26 cellular contexts compared by ENCODE assay signal in the genomic region with DNA sequence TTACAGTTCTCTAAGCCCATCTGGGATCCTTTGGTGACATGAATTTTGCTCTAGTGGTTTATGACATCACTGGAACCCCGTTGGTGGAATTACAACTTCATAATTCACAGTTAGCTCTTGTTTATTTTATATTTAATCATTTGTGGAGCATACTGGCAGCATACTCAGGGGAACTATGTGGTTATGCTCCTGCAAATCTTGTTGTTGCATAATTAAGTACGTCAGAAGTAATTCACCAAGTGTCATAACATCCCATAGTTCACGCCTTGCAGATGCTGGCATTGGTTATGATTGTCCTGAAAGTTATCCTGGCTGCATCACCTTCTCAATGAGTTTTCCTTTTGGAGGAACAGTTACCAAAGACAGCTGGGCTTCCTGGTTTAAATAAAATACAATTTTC. TPM values are rescaled to one million over a fixed set of nuclear protein-coding genes. Genes with fewer than 3 reads are reported as not detected.
DNase-seq lines count a peak whose midpoint lies in the region; TF ChIP-seq lines count a peak whose summit lies in the region.
"Had no signal": no experiment of that assay in that cellular context is flagged by ENCODE, and none has a peak within 500 bp of the region (broad histone marks: within the 10 kb centered on the region; RNA-seq: fewer than 3 reads in every experiment).

No MANE protein-coding gene starts in this region.

- H3K4me1 Mint-ChIP-seq in neural progenitor cell: peaks cover 6% of the 10 kb centered on the region
- H3K4me1 Mint-ChIP-seq: activated CD4-positive, alpha-beta T cell treated with anti-CD3 and anti-CD28 coated beads, Interleukin-2, amount 10 ng/mL, durations not matched to agents 7 days and 5 days; stimulated activated naive CD8-positive, alpha-beta T cell treated with anti-CD3 and anti-CD28 coated beads, Interleukin-15, amount 100 ng/mL, for 72 hours had no signal

- no peak overlapping the region for H3K4me3 Mint-ChIP-seq in neural progenitor cell
- H3K4me3 Mint-ChIP-seq: activated CD4-positive, alpha-beta T cell treated with anti-CD3 and anti-CD28 coated beads, Interleukin-2, amount 10 ng/mL, durations not matched to agents 7 days and 5 days; natural killer cell treated with Interleukin-12 subunit alpha and Interleukin-12 subunit beta and Interleukin-15 and Interleukin-18, amount 100 ng/mL, for 72 hours; stimulated activated naive CD8-positive, alpha-beta T cell treated with anti-CD3 and anti-CD28 coated beads, Interleukin-15, amount 100 ng/mL, for 72 hours; type B pancreatic cell had no signal

- H3F3A ChIP-seq in smooth muscle cell (ENCODE audit: low read depth) (no peaks in the 10 kb centered on the region), neural progenitor cell (ENCODE audit: low read depth) (no peaks in the 10 kb centered on the region)

- H2AFZ ChIP-seq in smooth muscle cell (ENCODE audit: low read depth) (no peak overlapping the region), neural progenitor cell (replicated peaks) (no peak overlapping the region)

- H3K36me3 Mint-ChIP-seq in neural progenitor cell: no peaks in the 10 kb centered on the region
- H3K36me3 Mint-ChIP-seq: activated naive CD4-positive, alpha-beta T cell treated with anti-CD3 and anti-CD28 coated beads, Interleukin-2, amount 50 U/mL, for 72 hours; natural killer cell treated with Interleukin-12 subunit alpha and Interleukin-12 subunit beta and Interleukin-15 and Interleukin-18, amount 100 ng/mL, for 72 hours had no signal

- no peak overlapping the region for H3K9ac ChIP-seq in smooth muscle cell (ENCODE audit: low read depth)
- no peak overlapping the region for H3K9ac ChIP-seq in neural progenitor cell
- H3K9ac ChIP-seq: BLaER1 treated with 17β-estradiol and CSF1 and Interleukin-3, amounts not matched to agents 10 nM and 100 nM had no signal

- no peak overlapping the region for H3K4me3 ChIP-seq in astrocyte of the cerebellum (ENCODE audit: low read depth, low read length)
- H3K4me3 ChIP-seq in foreskin fibroblast (ENCODE audit: low read depth in 1 of 2, low read length in 2 of 2): no peak overlapping the region
- H3K4me3 ChIP-seq in smooth muscle cell: no peak overlapping the region
- H3K4me3 ChIP-seq in neural progenitor cell: no peak overlapping the region
- H3K4me3 ChIP-seq: BLaER1 treated with 17β-estradiol and CSF1 and Interleukin-3, amounts not matched to agents 10 nM and 100 nM; dorsolateral prefrontal cortex had no signal

- H3K4me1 ChIP-seq in smooth muscle cell (ENCODE audit: low read depth): no peaks in the 10 kb centered on the region
- no peaks in the 10 kb centered on the region for H3K4me1 ChIP-seq in neural progenitor cell
- H3K4me1 ChIP-seq: BLaER1 treated with 17β-estradiol and CSF1 and Interleukin-3, amounts not matched to agents 10 nM and 100 nM had no signal

- H3K27ac Mint-ChIP-seq in neural progenitor cell: no peak overlapping the region
- H3K27ac Mint-ChIP-seq: activated CD4-positive, alpha-beta T cell treated with anti-CD3 and anti-CD28 coated beads, Interleukin-2, amount 10 ng/mL, durations not matched to agents 7 days and 5 days; activated naive CD4-positive, alpha-beta T cell treated with anti-CD3 and anti-CD28 coated beads, Interleukin-2, amount 50 U/mL, for 72 hours; natural killer cell treated with Interleukin-12 subunit alpha and Interleukin-12 subunit beta and Interleukin-15 and Interleukin-18, amount 100 ng/mL, for 72 hours; progenitor cell of endocrine pancreas; stimulated activated naive CD8-positive, alpha-beta T cell treated with anti-CD3 and anti-CD28 coated beads, Interleukin-15, amount 100 ng/mL, for 72 hours; type B pancreatic cell had no signal

- DNase-seq in GM04503 (ENCODE audit: low read depth) (peak; percentile 73), astrocyte of the cerebellum (ENCODE audit: low read depth) (peak; percentile 76), foreskin fibroblast (peak; percentile 57 to 62), smooth muscle cell (lab: John Stamatoyannopoulos, UW; ENCODE audit: unreplicated experiment) (no peak), neural progenitor cell (ENCODE audit: low spot score) (no peak), SHP77 treated with DMSO at 0.1 percent for 48 hours (lab: John Stamatoyannopoulos, UW) (no peak), SKM-1 (lab: John Stamatoyannopoulos, UW; ENCODE audit: unreplicated experiment) (no peak), DMS79 treated with DMSO at 0.1 percent for 48 hours (lab: John Stamatoyannopoulos, UW) (no peak)
- DNase-seq: activated CD4-positive, alpha-beta T cell treated with anti-CD3 and anti-CD28 coated beads, Interleukin-2, amount 10 ng/mL, durations not matched to agents 7 days and 5 days; Calu3; dorsolateral prefrontal cortex; glutamatergic neuron; midbrain; MM.1S; NCI-H2171 treated with DMSO at 0.1 percent for 48 hours; NCI-H69; OCI-M1; SIG-M5; stimulated activated CD4-positive, alpha-beta T cell treated with anti-CD3 and anti-CD28 coated beads, Interleukin-4, amount 100 ng/mL, for 4 hours; stimulated activated naive CD8-positive, alpha-beta T cell treated with anti-CD3 and anti-CD28 coated beads, Interleukin-15, amount 100 ng/mL, for 72 hours had no signal

- no peaks in the 10 kb centered on the region for H3K9me3 Mint-ChIP-seq in neural progenitor cell
- H3K9me3 Mint-ChIP-seq: activated CD4-positive, alpha-beta T cell treated with anti-CD3 and anti-CD28 coated beads, Interleukin-2, amount 10 ng/mL, durations not matched to agents 7 days and 5 days; activated naive CD4-positive, alpha-beta T cell treated with anti-CD3 and anti-CD28 coated beads, Interleukin-2, amount 50 U/mL, for 72 hours; natural killer cell treated with Interleukin-12 subunit alpha and Interleukin-12 subunit beta and Interleukin-15 and Interleukin-18, amount 100 ng/mL, for 72 hours; stimulated activated naive CD8-positive, alpha-beta T cell treated with anti-CD3 and anti-CD28 coated beads, Interleukin-15, amount 100 ng/mL, for 72 hours; type B pancreatic cell had no signal

- 56% methylated on average over 3 of the region's 3 CpGs for WGBS in smooth muscle cell (ENCODE audit: low lambda C conversion rate)

- H4K20me1 ChIP-seq in smooth muscle cell (ENCODE audit: low read depth) (peaks cover 18% of the 10 kb centered on the region), neural progenitor cell (ENCODE audit: low read depth) (no peaks in the 10 kb centered on the region)
- H4K20me1 ChIP-seq: BLaER1 treated with 17β-estradiol and CSF1 and Interleukin-3, amounts not matched to agents 10 nM and 100 nM had no signal

- TF ChIP-seq CTCF in astrocyte of the cerebellum (IDR thresholded peaks at IDR 0.05; ENCODE audit: low read depth, low read length, missing control alignments) (no peak), foreskin fibroblast (IDR thresholded peaks at IDR 0.05; ENCODE audit: low read depth, low read length) (no peak), smooth muscle cell (IDR thresholded peaks at IDR 0.05; ENCODE audit: borderline replicate concordance, insufficient read depth, poor library complexity, severe bottlenecking) (no peak), neural progenitor cell (IDR thresholded peaks at IDR 0.05) (no peak)

- in situ Hi-C loops in astrocyte of the cerebellum (cut with HindIII; ENCODE audit: low sequenced_read_pairs): loop anchor here (5.0 kb wide), 1 partner anchor 47 kb away; no protein-coding TSS in a partner anchor

- no peaks in the 10 kb centered on the region for H3K27me3 ChIP-seq in smooth muscle cell (ENCODE audit: low read depth)
- peaks cover 31% of the 10 kb centered on the region for H3K27me3 ChIP-seq in neural progenitor cell
- H3K27me3 ChIP-seq: BLaER1 treated with 17β-estradiol and CSF1 and Interleukin-3, amounts not matched to agents 10 nM and 100 nM had no signal

- H3K79me2 ChIP-seq in smooth muscle cell (ENCODE audit: low read depth) (peaks cover 86% of the 10 kb centered on the region), neural progenitor cell (ENCODE audit: low read depth) (no peaks in the 10 kb centered on the region)

- H3K36me3 ChIP-seq in smooth muscle cell (ENCODE audit: low read depth) (no peaks in the 10 kb centered on the region), neural progenitor cell (no peaks in the 10 kb centered on the region)
- H3K36me3 ChIP-seq: BLaER1 treated with 17β-estradiol and CSF1 and Interleukin-3, amounts not matched to agents 10 nM and 100 nM had no signal

- no peaks in the 10 kb centered on the region for H3K9me3 ChIP-seq in smooth muscle cell (replicated peaks; ENCODE audit: low read depth)
- no peaks in the 10 kb centered on the region for H3K9me3 ChIP-seq in neural progenitor cell (ENCODE audit: low read depth)
- H3K9me3 ChIP-seq: BLaER1 treated with 17β-estradiol and CSF1 and Interleukin-3, amounts not matched to agents 10 nM and 100 nM had no signal

- H3K4me2 ChIP-seq in smooth muscle cell (no peak overlapping the region), neural progenitor cell (no peak overlapping the region)
- H3K4me2 ChIP-seq: BLaER1 treated with 17β-estradiol and CSF1 and Interleukin-3, amounts not matched to agents 10 nM and 100 nM had no signal

- peak overlapping the region; percentile 29 for H3K27ac ChIP-seq in smooth muscle cell (ENCODE audit: low read depth)
- H3K27ac ChIP-seq in neural progenitor cell: no peak overlapping the region
- H3K27ac ChIP-seq: BLaER1 treated with 17β-estradiol and CSF1 and Interleukin-3, amounts not matched to agents 10 nM and 100 nM; dorsolateral prefrontal cortex had no signal

- H3K27me3 Mint-ChIP-seq in neural progenitor cell (ENCODE audit: insufficient read depth, low read depth): peaks cover 2% of the 10 kb centered on the region

RNA-seq across cellular contexts. Expression of gene PRRX1, which starts 16.5 kb away (rescaled TPM):
- total RNA-seq in smooth muscle cell (59.6 and 85.0 TPM in 2 replicates), neural progenitor cell (ENCODE audit: low replicate concordance) (0.09 and 0.19 TPM in 2 replicates)
- 24.9 and 31.9 TPM in 2 replicates for polyA plus RNA-seq in smooth muscle cell
- total RNA-seq: activated CD4-positive, alpha-beta T cell treated with anti-CD3 and anti-CD28 coated beads, Interleukin-2, amount 10 ng/mL, durations not matched to agents 7 days and 5 days; activated naive CD4-positive, alpha-beta T cell treated with anti-CD3 and anti-CD28 coated beads, Interleukin-2, amount 50 U/mL, for 72 hours; natural killer cell treated with Interleukin-12 subunit alpha and Interleukin-12 subunit beta and Interleukin-15 and Interleukin-18, amount 100 ng/mL, for 72 hours; T-helper 1 cell treated with Interleukin-12 subunit alpha and Interleukin-12 subunit beta and Interleukin-4 antibody, amounts not matched to agents 30 ng/mL and 1 ng/mL, for 36 hours had no signal

Comparison
In these comparisons a context has a peak if more than half of its experiments do, and no peak if none do; other contexts are left out.
1. DNase-seq: peak in GM04503 (single experiment), astrocyte of the cerebellum (single experiment) and foreskin fibroblast (2 of 2); none in smooth muscle cell (single experiment), neural progenitor cell (single experiment), SHP77 treated with DMSO at 0.1 percent for 48 hours (single experiment), SKM-1 (single experiment) and DMS79 treated with DMSO at 0.1 percent for 48 hours (single experiment).
2. RNA of gene PRRX1, which starts 16.5 kb away (total RNA-seq): 59.6 to 85.0 TPM in smooth muscle cell; 0.09 to 0.19 TPM in neural progenitor cell; every median in the first group is over 10 times any median in the second.